In the genomic region with DNA sequence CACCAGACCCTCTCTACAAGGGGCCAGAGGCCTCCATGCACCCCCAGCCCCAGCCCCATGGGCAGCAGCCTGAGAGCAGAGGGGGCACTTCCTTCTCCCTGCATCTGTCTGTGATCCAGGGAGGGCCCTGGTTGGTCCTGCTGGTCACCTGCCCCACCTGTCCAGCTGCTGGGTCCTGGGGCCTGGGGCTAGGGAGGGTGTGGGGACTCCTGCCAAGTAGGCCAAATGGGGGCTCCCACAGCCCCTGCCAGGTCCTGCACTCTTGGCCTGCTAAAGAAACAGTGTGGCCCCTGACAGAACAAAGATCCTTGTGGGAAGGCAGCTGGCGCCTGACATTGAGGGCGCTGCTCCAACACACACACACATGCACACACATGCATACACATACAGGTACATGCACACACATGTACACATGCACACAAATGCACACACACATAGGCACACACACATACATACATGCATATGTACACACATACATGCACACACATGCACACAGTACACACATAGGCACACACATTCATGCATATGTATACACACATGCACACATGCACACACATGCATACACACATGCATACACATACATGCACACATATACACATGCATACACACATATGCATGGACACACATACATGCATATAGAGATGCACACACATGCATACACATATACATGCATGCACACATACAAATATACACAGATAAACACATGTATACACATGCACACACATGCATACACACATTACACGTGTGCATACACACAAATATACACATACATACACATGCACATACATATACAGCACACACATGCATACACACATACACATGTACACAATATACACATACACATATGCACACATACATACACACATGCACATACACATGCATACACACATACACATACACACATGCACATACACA, we compare ENCODE assay signal across 1 cellular context.
A peak's percentile ranks its signal among the peaks of the same experiment; 100 is the strongest.
TF ChIP-seq lines count a peak whose summit lies in the region.

No MANE protein-coding gene starts in this region.

TF ChIP-seq in HepG2, 621 proteins besides CTCF, POLR2A, EP300 and RAD21:
- TF ChIP-seq, protein P1, sequence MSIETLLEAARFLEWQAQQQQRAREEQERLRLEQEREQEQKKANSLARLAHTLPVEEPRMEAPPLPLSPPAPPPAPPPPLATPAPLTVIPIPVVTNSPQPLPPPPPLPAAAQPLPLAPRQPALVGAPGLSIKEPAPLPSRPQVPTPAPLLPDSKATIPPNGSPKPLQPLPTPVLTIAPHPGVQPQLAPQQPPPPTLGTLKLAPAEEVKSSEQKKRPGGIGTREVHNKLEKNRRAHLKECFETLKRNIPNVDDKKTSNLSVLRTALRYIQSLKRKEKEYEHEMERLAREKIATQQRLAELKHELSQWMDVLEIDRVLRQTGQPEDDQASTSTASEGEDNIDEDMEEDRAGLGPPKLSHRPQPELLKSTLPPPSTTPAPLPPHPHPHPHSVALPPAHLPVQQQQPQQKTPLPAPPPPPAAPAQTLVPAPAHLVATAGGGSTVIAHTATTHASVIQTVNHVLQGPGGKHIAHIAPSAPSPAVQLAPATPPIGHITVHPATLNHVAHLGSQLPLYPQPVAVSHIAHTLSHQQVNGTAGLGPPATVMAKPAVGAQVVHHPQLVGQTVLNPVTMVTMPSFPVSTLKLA (IDR thresholded peaks at IDR 0.05): peak; percentile 94
- no peak for TF ChIP-seq TCF12 (IDR thresholded peaks at IDR 0.05)
- no peak for TF ChIP-seq TCF12 (CRISPR knock-in tag; IDR thresholded peaks at IDR 0.05)
- no peak for TF ChIP-seq ZNF674 (CRISPR knock-in tag; IDR thresholded peaks at IDR 0.05; ENCODE audit: low read depth)
- no peak for TF ChIP-seq PTBP1 (IDR thresholded peaks at IDR 0.05; ENCODE audit: low read depth, low read length, poor library complexity, severe bottlenecking)
- TF ChIP-seq, protein P2, sequence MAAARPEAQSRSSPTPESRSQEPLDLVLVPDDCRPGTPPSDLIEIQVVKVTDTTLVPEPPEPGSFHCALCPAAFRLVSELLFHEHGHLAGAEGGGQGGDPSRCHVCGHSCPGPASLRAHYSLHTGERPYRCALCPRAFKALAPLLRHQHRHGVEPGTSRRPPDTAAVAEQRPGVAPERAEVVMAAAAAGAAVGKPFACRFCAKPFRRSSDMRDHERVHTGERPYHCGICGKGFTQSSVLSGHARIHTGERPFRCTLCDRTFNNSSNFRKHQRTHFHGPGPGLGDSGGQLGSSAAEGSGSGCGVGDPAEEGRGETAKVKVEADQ (CRISPR knock-in tag; IDR thresholded peaks at IDR 0.05; ENCODE audit: borderline replicate concordance): no peak
- TF ChIP-seq ZSCAN30 (CRISPR knock-in tag; IDR thresholded peaks at IDR 0.05): no peak
- TF ChIP-seq HOXA7 (CRISPR knock-in tag; IDR thresholded peaks at IDR 0.05): 0 out of 2 replicates have a peak, but pooled peaks have one; percentile 22
